ENCODE assay signal across 10 cellular contexts in the genomic region with DNA sequence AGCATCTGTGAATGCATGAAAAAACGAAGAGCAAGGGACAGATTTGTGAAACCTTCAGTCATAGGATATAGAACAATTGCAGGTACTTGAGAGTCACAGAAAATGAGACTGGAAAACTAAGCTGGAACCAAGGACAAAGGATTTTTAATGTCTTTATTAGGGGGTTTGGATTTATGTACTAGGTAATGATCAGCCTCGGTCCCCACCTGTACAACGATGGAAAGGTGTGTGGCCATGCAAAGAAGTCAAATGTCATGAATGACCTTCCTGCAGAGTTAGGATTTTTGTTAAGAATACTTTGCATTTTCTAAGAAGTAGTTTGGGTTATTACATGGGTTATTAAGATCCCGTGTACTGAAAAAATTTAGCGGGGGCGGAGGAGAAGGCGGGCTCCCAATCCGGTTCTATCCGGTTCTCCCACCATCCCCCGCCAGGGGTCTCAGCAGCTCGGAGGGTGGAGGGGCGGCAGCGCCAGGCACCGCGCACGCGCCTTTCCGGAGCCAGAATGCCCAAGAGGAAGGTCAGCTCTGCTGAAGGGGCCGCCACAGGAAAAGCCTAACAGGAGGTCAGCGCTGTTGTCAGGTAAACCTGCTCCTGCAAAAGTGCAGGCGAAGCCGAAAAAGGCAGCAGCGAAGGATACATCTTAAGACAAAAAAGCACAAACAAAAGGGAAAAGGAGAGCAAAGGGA.
A peak's percentile ranks its signal among the peaks of the same experiment; 100 is the strongest.
DNase-seq lines count a peak whose midpoint lies in the region; ATAC-seq, FAIRE-seq and TF ChIP-seq lines count a peak whose summit lies in the region.
"Had no signal": no experiment of that assay in that cellular context is flagged by ENCODE, and none has a peak within 500 bp of the region (broad histone marks: within the 10 kb centered on the region; RNA-seq: fewer than 3 reads in every experiment).

No MANE protein-coding gene starts in this region.

- H3K4me3 ChIP-seq in muscle layer of colon (ENCODE audit: low read depth in 1 of 2, low read length in 2 of 2): peak overlapping the region in 1 of 2 donors; percentile 60
- H3K4me3 ChIP-seq: A549 had no signal

- no peaks in the 10 kb centered on the region for H3K9me3 Mint-ChIP-seq in type B pancreatic cell

- H3K9ac ChIP-seq in muscle layer of colon (ENCODE audit: low read length): peak overlapping the region; percentile 9

- no peaks in the 10 kb centered on the region for H3K9me3 ChIP-seq in muscle layer of colon (ENCODE audit: low read length)

- no peak overlapping the region for H3K27ac ChIP-seq in muscle layer of colon (ENCODE audit: low read depth, low read length)
- H3K27ac ChIP-seq: A549 had no signal

- H3K36me3 ChIP-seq in muscle layer of colon (ENCODE audit: insufficient read depth, low read length): no peaks in the 10 kb centered on the region

- no peaks in the 10 kb centered on the region for H3K36me3 Mint-ChIP-seq in type B pancreatic cell

- H3K27me3 Mint-ChIP-seq in type B pancreatic cell: no peaks in the 10 kb centered on the region

- no peaks in the 10 kb centered on the region for H3K27me3 ChIP-seq in muscle layer of colon (ENCODE audit: control insufficient read depth in 1 of 2, insufficient read depth in 2 of 2, low read length in 2 of 2)

- FAIRE-seq in H54 (lab: Jason Lieb, UNC): no peak
- FAIRE-seq: A549 had no signal

- H3K4me1 Mint-ChIP-seq in type B pancreatic cell (ENCODE audit: unreplicated experiment): no peaks in the 10 kb centered on the region

- no peak for TF ChIP-seq POLR2A in H54 (IDR thresholded peaks at IDR 0.05; ENCODE audit: low read depth, low read length)

- DNase-seq in NCI-H82 (lab: John Stamatoyannopoulos, UW) (peak; percentile 14), NCI-H82 treated with DMSO at 0.1 percent for 48 hours (lab: John Stamatoyannopoulos, UW; ENCODE audit: unreplicated experiment) (no peak), fibroblast of the conjunctiva (ENCODE audit: low read depth) (peak; percentile 8), type B pancreatic cell (ENCODE audit: extremely low spot score, unreplicated experiment) (peak; percentile 70), H54 (ENCODE audit: insufficient read length, low spot score) (no peak)
- DNase-seq: SIG-M5 had no signal

- TF ChIP-seq CTCF in type B pancreatic cell (conservative IDR thresholded peaks at IDR 0.05): peak; percentile 57

- no peak overlapping the region for H3K27ac Mint-ChIP-seq in type B pancreatic cell

- ATAC-seq in GM18907 (IDR thresholded peaks at IDR 0.05; ENCODE audit: unreplicated experiment) (no peak), esophagus mucosa (no peak)
- ATAC-seq: A549 had no signal

- peak overlapping the region; percentile 71 for H3K4me3 Mint-ChIP-seq in type B pancreatic cell

- H3K4me1 ChIP-seq in muscle layer of colon (ENCODE audit: insufficient read depth, low read length): peaks cover 5% of the 10 kb centered on the region
- H3K4me1 ChIP-seq: A549 had no signal

Comparison
In these comparisons a context has a peak if more than half of its experiments do, and no peak if none do; other contexts are left out.
1. DNase-seq: peak in NCI-H82 (single experiment), fibroblast of the conjunctiva (single experiment) and type B pancreatic cell (single experiment); none in NCI-H82 treated with DMSO at 0.1 percent for 48 hours (single experiment) and H54 (single experiment).